Comparison of ENCODE assay signal across 22 cellular contexts in genomic region chr1:114008352-114009041, GRCh38. TPM values are rescaled to one million over a fixed set of nuclear protein-coding genes. Genes with fewer than 3 reads are reported as not detected.
DNase-seq lines count a peak whose midpoint lies in the region; ATAC-seq and TF ChIP-seq lines count a peak whose summit lies in the region.
"Had no signal": no experiment of that assay in that cellular context is flagged by ENCODE, and none has a peak within 500 bp of the region (broad histone marks: within the 10 kb centered on the region; RNA-seq: fewer than 3 reads in every experiment).

No MANE protein-coding gene starts in this region.

- TF ChIP-seq CTCF in fibroblast of pulmonary artery (IDR thresholded peaks at IDR 0.05; ENCODE audit: low read length, missing control alignments) = no peak
- TF ChIP-seq CTCF in omental fat pad (IDR thresholded peaks at IDR 0.05) = no peak
- TF ChIP-seq CTCF in vagina (IDR thresholded peaks at IDR 0.05) = no peak

- H3K36me3 ChIP-seq in vagina = no peaks in the 10 kb centered on the region
- H3K36me3 ChIP-seq: BLaER1, pancreas, right atrium auricular region, SJCRH30, spleen, tibial artery had no signal

- intact Hi-C loops in vagina (cut with DNase I) = no loop called here

- peaks cover 7% of the 10 kb centered on the region for H3K4me1 ChIP-seq in vagina
- H3K4me1 ChIP-seq: pancreas, right atrium auricular region, spleen, tibial artery had no signal

- H3K27me3 ChIP-seq in vagina = no peaks in the 10 kb centered on the region
- H3K27me3 ChIP-seq: BLaER1, pancreas, right atrium auricular region, SJCRH30, spleen had no signal

- H3K4me3 ChIP-seq in fibroblast of pulmonary artery (replicated peaks; ENCODE audit: low read depth, low read length) (no peak overlapping the region), vagina (no peak overlapping the region)
- H3K4me3 ChIP-seq: BLaER1, pancreas, right atrium auricular region, SJCRH30, spleen, tibial artery had no signal

- no peak for TF ChIP-seq POLR2A in vagina (IDR thresholded peaks at IDR 0.05)

- DNase-seq in GM03348 (ENCODE audit: low spot score) (peak; percentile 37), NCI-H226 (peak; percentile 91), fibroblast of pulmonary artery (ENCODE audit: low read depth) (peak; percentile 65), omental fat pad (ENCODE audit: low spot score) (no peak), cerebellar nuclear complex (lab: John Stamatoyannopoulos, UW) (no peak), vagina (ENCODE audit: extremely low spot score in 2 of 2) (no peak)
- DNase-seq: activated CD4-positive, alpha-beta T cell treated with anti-CD3 and anti-CD28 coated beads, Interleukin-2, amount 50 U/mL, for 48 hours; activated CD8-positive, alpha-beta memory T cell treated with anti-CD3 and anti-CD28 coated beads, Interleukin-2, amount 50 U/mL, for 4 hours; midbrain; NCI-H1105; NCI-H187 treated with DMSO at 0.1 percent for 48 hours; NCI-H69; pancreas; spleen; tibial artery had no signal

- H3K9me3 ChIP-seq in vagina = no peaks in the 10 kb centered on the region
- H3K9me3 ChIP-seq: pancreas, right atrium auricular region, SJCRH30, spleen, tibial artery had no signal

- no peak overlapping the region for H3K27ac ChIP-seq in vagina
- H3K27ac ChIP-seq: BLaER1, pancreas, right atrium auricular region, SJCRH30, spleen, tibial artery had no signal

- ATAC-seq in omental fat pad (ENCODE audit: low FRiP score) (peak; percentile 40), HG03095 (IDR thresholded peaks at IDR 0.05; ENCODE audit: unreplicated experiment) (no peak), HG02588 (IDR thresholded peaks at IDR 0.05; ENCODE audit: unreplicated experiment) (no peak)
- ATAC-seq: activated CD4-positive, CD25-positive, alpha-beta regulatory T cell treated with anti-CD3 and anti-CD28 coated beads, Interleukin-2, amount 50 U/mL, for 24 hours; activated T-helper 17 cell treated with anti-CD3 and anti-CD28 coated beads, Interleukin-2, amount 50 U/mL, for 72 hours; pancreas had no signal

RNA-seq across cellular contexts. Expression of gene OLFML3, which starts 29.2 kb away (rescaled TPM):
- total RNA-seq in omental fat pad (100 to 1,000 TPM in 2 of 4 donors, 10 to 100 TPM in 2; 54.4 to 173 (median 90.6) TPM), vagina (108 TPM)

Comparison
In these comparisons a context has a peak if more than half of its experiments do, and no peak if none do; other contexts are left out.
1. DNase-seq: peak in GM03348 (single experiment), NCI-H226 (single experiment) and fibroblast of pulmonary artery (single experiment); none in omental fat pad (single experiment), cerebellar nuclear complex (0 of 2) and vagina (0 of 2).